Comparison of ENCODE assay signal across 1 cellular context in the genomic region with DNA sequence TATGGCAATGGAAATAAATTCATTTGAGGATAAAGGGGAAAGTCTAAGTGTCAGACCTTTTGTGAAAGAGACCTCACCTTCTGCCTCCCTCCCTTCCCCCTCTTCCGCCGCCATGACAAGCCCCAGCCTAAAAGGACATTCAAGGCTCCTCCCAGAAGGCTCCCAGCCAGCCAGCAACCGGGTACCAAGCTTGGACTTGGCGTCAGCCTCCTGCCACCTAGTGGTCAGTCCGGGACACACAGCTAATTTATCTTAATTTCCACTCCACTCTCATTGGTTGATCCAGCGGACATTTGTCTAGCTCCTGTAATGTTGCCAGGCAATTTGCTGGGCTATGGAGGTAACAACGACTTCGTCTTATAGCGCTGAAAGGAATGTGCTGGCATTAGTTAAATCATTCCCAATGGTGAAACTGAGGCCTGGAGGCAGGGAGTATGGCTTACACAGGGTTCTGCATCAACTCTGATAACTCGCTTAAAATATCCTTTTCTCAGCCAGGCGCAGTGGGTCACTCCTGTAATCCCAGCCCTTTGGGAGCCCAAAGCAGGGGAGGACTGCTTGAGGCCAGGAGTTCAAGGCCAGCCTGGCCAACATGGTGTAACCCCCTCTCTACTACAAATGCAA.
TF ChIP-seq lines count a peak whose summit lies in the region.

No MANE protein-coding gene starts in this region.

TF ChIP-seq in HEK293, 187 proteins besides CTCF, POLR2A, EP300 and RAD21 (continued from another document):
- TF ChIP-seq, protein P1, sequence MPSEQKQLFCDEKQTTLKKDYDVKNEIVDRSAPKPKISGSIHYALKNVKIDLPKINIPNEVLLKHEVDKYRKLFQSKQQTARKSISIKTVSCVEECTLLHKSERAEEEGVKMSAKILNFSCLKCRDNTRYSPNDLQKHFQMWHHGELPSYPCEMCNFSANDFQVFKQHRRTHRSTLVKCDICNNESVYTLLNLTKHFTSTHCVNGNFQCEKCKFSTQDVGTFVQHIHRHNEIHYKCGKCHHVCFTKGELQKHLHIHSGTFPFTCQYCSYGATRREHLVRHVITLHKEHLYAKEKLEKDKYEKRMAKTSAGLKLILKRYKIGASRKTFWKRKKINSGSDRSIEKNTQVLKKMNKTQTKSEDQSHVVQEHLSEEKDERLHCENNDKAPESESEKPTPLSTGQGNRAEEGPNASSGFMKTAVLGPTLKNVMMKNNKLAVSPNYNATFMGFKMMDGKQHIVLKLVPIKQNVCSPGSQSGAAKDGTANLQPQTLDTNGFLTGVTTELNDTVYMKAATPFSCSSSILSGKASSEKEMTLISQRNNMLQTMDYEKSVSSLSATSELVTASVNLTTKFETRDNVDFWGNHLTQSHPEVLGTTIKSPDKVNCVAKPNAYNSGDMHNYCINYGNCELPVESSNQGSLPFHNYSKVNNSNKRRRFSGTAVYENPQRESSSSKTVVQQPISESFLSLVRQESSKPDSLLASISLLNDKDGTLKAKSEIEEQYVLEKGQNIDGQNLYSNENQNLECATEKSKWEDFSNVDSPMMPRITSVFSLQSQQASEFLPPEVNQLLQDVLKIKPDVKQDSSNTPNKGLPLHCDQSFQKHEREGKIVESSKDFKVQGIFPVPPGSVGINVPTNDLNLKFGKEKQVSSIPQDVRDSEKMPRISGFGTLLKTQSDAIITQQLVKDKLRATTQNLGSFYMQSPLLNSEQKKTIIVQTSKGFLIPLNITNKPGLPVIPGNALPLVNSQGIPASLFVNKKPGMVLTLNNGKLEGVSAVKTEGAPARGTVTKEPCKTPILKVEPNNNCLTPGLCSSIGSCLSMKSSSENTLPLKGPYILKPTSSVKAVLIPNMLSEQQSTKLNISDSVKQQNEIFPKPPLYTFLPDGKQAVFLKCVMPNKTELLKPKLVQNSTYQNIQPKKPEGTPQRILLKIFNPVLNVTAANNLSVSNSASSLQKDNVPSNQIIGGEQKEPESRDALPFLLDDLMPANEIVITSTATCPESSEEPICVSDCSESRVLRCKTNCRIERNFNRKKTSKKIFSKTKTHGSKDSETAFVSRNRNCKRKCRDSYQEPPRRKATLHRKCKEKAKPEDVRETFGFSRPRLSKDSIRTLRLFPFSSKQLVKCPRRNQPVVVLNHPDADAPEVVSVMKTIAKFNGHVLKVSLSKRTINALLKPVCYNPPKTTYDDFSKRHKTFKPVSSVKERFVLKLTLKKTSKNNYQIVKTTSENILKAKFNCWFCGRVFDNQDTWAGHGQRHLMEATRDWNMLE (tag by site-specific recombination; conservative IDR thresholded peaks at IDR 0.05; ENCODE audit: low read depth): peak; percentile 40; the same call in 1 of the 2 replicates
- TF ChIP-seq TRIM28 (IDR thresholded peaks at IDR 0.05; ENCODE audit: borderline replicate concordance, low read length): 0 out of 2 replicates have a peak, but pooled peaks have one; percentile 26
- TF ChIP-seq ZNF830 (tag by site-specific recombination; IDR thresholded peaks at IDR 0.05; ENCODE audit: low read depth): no peak
- TF ChIP-seq, protein P2, sequence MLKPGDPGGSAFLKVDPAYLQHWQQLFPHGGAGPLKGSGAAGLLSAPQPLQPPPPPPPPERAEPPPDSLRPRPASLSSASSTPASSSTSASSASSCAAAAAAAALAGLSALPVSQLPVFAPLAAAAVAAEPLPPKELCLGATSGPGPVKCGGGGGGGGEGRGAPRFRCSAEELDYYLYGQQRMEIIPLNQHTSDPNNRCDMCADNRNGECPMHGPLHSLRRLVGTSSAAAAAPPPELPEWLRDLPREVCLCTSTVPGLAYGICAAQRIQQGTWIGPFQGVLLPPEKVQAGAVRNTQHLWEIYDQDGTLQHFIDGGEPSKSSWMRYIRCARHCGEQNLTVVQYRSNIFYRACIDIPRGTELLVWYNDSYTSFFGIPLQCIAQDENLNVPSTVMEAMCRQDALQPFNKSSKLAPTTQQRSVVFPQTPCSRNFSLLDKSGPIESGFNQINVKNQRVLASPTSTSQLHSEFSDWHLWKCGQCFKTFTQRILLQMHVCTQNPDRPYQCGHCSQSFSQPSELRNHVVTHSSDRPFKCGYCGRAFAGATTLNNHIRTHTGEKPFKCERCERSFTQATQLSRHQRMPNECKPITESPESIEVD (tag by site-specific recombination; IDR thresholded peaks at IDR 0.05): no peak
- no peak for TF ChIP-seq ZNF132 (tag by site-specific recombination; IDR thresholded peaks at IDR 0.05; ENCODE audit: borderline replicate concordance)
- peak; percentile 48; the same call in 1 of the 2 replicates for TF ChIP-seq YY2 (tag by site-specific recombination; IDR thresholded peaks at IDR 0.05)
- TF ChIP-seq ZNF654 (tag by site-specific recombination; IDR thresholded peaks at IDR 0.05; ENCODE audit: low read depth): peak; percentile 83
- TF ChIP-seq ZNF76 (tag by site-specific recombination; IDR thresholded peaks at IDR 0.05; ENCODE audit: borderline replicate concordance, low read depth): 0 out of 2 replicates have a peak, but pooled peaks have one; percentile 2
- no peak for TF ChIP-seq HOXC10 (CRISPR knock-in tag; IDR thresholded peaks at IDR 0.05)
- TF ChIP-seq ZSCAN30 (tag by site-specific recombination; IDR thresholded peaks at IDR 0.05): peak; percentile 70; the same call in 1 of the 2 replicates
- TF ChIP-seq, protein P3, sequence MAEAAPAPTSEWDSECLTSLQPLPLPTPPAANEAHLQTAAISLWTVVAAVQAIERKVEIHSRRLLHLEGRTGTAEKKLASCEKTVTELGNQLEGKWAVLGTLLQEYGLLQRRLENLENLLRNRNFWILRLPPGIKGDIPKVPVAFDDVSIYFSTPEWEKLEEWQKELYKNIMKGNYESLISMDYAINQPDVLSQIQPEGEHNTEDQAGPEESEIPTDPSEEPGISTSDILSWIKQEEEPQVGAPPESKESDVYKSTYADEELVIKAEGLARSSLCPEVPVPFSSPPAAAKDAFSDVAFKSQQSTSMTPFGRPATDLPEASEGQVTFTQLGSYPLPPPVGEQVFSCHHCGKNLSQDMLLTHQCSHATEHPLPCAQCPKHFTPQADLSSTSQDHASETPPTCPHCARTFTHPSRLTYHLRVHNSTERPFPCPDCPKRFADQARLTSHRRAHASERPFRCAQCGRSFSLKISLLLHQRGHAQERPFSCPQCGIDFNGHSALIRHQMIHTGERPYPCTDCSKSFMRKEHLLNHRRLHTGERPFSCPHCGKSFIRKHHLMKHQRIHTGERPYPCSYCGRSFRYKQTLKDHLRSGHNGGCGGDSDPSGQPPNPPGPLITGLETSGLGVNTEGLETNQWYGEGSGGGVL (tag by site-specific recombination; IDR thresholded peaks at IDR 0.05): peak; percentile 42; the same call in 1 of the 2 replicates
- no peak for TF ChIP-seq KLF9 (tag by site-specific recombination; IDR thresholded peaks at IDR 0.05; ENCODE audit: low read depth)
- 0 out of 2 replicates have a peak, but pooled peaks have one; percentile 28 for TF ChIP-seq FEZF1 (tag by site-specific recombination; IDR thresholded peaks at IDR 0.05)
- peak; percentile 46; the same call in 1 of the 2 replicates for TF ChIP-seq SP2 (tag by site-specific recombination; IDR thresholded peaks at IDR 0.05)
- TF ChIP-seq, protein P4, sequence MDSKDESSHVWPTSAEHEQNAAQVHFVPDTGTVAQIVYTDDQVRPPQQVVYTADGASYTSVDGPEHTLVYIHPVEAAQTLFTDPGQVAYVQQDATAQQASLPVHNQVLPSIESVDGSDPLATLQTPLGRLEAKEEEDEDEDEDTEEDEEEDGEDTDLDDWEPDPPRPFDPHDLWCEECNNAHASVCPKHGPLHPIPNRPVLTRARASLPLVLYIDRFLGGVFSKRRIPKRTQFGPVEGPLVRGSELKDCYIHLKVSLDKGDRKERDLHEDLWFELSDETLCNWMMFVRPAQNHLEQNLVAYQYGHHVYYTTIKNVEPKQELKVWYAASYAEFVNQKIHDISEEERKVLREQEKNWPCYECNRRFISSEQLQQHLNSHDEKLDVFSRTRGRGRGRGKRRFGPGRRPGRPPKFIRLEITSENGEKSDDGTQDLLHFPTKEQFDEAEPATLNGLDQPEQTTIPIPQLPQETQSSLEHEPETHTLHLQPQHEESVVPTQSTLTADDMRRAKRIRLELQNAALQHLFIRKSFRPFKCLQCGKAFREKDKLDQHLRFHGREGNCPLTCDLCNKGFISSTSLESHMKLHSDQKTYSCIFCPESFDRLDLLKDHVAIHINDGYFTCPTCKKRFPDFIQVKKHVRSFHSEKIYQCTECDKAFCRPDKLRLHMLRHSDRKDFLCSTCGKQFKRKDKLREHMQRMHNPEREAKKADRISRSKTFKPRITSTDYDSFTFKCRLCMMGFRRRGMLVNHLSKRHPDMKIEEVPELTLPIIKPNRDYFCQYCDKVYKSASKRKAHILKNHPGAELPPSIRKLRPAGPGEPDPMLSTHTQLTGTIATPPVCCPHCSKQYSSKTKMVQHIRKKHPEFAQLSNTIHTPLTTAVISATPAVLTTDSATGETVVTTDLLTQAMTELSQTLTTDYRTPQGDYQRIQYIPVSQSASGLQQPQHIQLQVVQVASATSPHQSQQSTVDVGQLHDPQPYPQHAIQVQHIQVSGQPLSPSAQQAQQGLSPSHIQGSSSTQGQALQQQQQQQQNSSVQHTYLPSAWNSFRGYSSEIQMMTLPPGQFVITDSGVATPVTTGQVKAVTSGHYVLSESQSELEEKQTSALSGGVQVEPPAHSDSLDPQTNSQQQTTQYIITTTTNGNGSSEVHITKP (tag by site-specific recombination; IDR thresholded peaks at IDR 0.05): peak; percentile 67; the same call in 1 of the 2 replicates
- 0 out of 2 replicates have a peak, but pooled peaks have one; percentile 91 for TF ChIP-seq GLI4 (tag by site-specific recombination; IDR thresholded peaks at IDR 0.05)
